Comparison of ENCODE assay signal across 8 cellular contexts in genomic region chr13:91375119-91375729, GRCh38. TPM values are rescaled to one million over a fixed set of nuclear protein-coding genes. Genes with fewer than 3 reads are reported as not detected.
A peak's percentile ranks its signal among the peaks of the same experiment; 100 is the strongest.
DNase-seq lines count a peak whose midpoint lies in the region; ATAC-seq, FAIRE-seq and TF ChIP-seq lines count a peak whose summit lies in the region.

No MANE protein-coding gene starts in this region.

- H3K27ac Mint-ChIP-seq in activated naive CD4-positive, alpha-beta T cell treated with anti-CD3 and anti-CD28 coated beads for 36 hours = no peak overlapping the region
- no peak overlapping the region for H3K27ac Mint-ChIP-seq in astrocyte (ENCODE audit: unreplicated experiment)
- no peak overlapping the region for H3K27ac Mint-ChIP-seq in natural killer cell

- no peaks in the 10 kb centered on the region for H3K9me3 Mint-ChIP-seq in activated naive CD4-positive, alpha-beta T cell treated with anti-CD3 and anti-CD28 coated beads for 36 hours
- no peaks in the 10 kb centered on the region for H3K9me3 Mint-ChIP-seq in astrocyte (ENCODE audit: unreplicated experiment)
- H3K9me3 Mint-ChIP-seq in natural killer cell = no peaks in the 10 kb centered on the region

- no peak overlapping the region for H3K9ac ChIP-seq in astrocyte (ENCODE audit: low read length)

- CTCF ChIA-PET in activated naive CD4-positive, alpha-beta T cell treated with anti-CD3 and anti-CD28 coated beads for 36 hours (lab: Charles Lee) = interaction anchor here (0.8 to 5.0 kb wide), 9 partner anchors 16 to 348 kb away, joined by 3 to 26 read pairs (median 4); no protein-coding TSS in a partner anchor

- TF ChIP-seq CTCF in astrocyte (IDR thresholded peaks at IDR 0.05; ENCODE audit: insufficient read depth, low read depth, low read length) = peak; percentile 60
- peak; percentile 32 for TF ChIP-seq CTCF in natural killer cell (IDR thresholded peaks at IDR 0.05)

- no peak overlapping the region for H3K27ac ChIP-seq in astrocyte (ENCODE audit: low read depth, low read length)

- no peak overlapping the region for H3K4me2 ChIP-seq in astrocyte (ENCODE audit: low read length)

- H2AFZ ChIP-seq in astrocyte (ENCODE audit: low read depth, low read length) = no peak overlapping the region

- H3K36me3 ChIP-seq in astrocyte (ENCODE audit: insufficient read depth, low read length) = no peaks in the 10 kb centered on the region

- H3K36me3 Mint-ChIP-seq in activated naive CD4-positive, alpha-beta T cell treated with anti-CD3 and anti-CD28 coated beads for 36 hours (ENCODE audit: low read depth) = no peaks in the 10 kb centered on the region
- H3K36me3 Mint-ChIP-seq in astrocyte (ENCODE audit: low read depth, unreplicated experiment) = peaks cover 2% of the 10 kb centered on the region
- H3K36me3 Mint-ChIP-seq in natural killer cell = no peaks in the 10 kb centered on the region

- DNase-seq in activated naive CD4-positive, alpha-beta T cell treated with anti-CD3 and anti-CD28 coated beads for 36 hours = peak; percentile 31
- DNase-seq in activated naive CD4-positive, alpha-beta T cell treated with Interleukin-2 at 50 U/mL for 16 hours = no peak
- DNase-seq in HT-29 (ENCODE audit: low spot score) (peak; percentile 23), astrocyte (ENCODE audit: low read depth) (no peak), natural killer cell (no peak), T-helper 9 cell (no peak), NCI-H187 treated with DMSO at 0.1 percent for 48 hours (lab: John Stamatoyannopoulos, UW) (no peak)

- FAIRE-seq in astrocyte (lab: Jason Lieb, UNC) = no peak

- H3K9me3 ChIP-seq in astrocyte (ENCODE audit: insufficient read depth, low read depth, low read length) = no peaks in the 10 kb centered on the region

- no peaks in the 10 kb centered on the region for H4K20me1 ChIP-seq in astrocyte (ENCODE audit: insufficient read depth, low read length)

- H3K79me2 ChIP-seq in astrocyte (ENCODE audit: insufficient read depth, low read length) = no peaks in the 10 kb centered on the region

- intact Hi-C loops in activated naive CD4-positive, alpha-beta T cell treated with anti-CD3 and anti-CD28 coated beads for 36 hours (cut with micrococcal nuclease) = loop anchor here (1.0 to 5.0 kb wide), 3 partner anchors 62 to 347 kb away; no protein-coding TSS in a partner anchor
- intact Hi-C loops in natural killer cell (cut with micrococcal nuclease) = no loop called here

- H3K4me1 ChIP-seq in astrocyte (ENCODE audit: insufficient read depth, low read length) = no peaks in the 10 kb centered on the region

- ATAC-seq in GM21717 (IDR thresholded peaks at IDR 0.05; ENCODE audit: unreplicated experiment) = peak; percentile 94
- ATAC-seq in natural killer cell = peak in 1 of 3 donors; percentile 55

- peaks cover 4% of the 10 kb centered on the region for H3K4me1 Mint-ChIP-seq in activated naive CD4-positive, alpha-beta T cell treated with anti-CD3 and anti-CD28 coated beads for 36 hours (ENCODE audit: low read depth)
- H3K4me1 Mint-ChIP-seq in astrocyte (ENCODE audit: low read depth, unreplicated experiment) (no peaks in the 10 kb centered on the region), natural killer cell (peaks cover 11 to 12% of the 10 kb centered on the region in 2 donors)

- H3K27me3 Mint-ChIP-seq in activated naive CD4-positive, alpha-beta T cell treated with anti-CD3 and anti-CD28 coated beads for 36 hours (ENCODE audit: low read depth) = peaks cover 5% of the 10 kb centered on the region
- H3K27me3 Mint-ChIP-seq in astrocyte (ENCODE audit: low read depth, unreplicated experiment) (no peaks in the 10 kb centered on the region), natural killer cell (ENCODE audit: low read depth in 2 of 2) (peaks cover 8 to 30% of the 10 kb centered on the region in 2 donors)

- no peaks in the 10 kb centered on the region for H3K27me3 ChIP-seq in astrocyte (ENCODE audit: insufficient read depth, low read length)

- H3K4me3 Mint-ChIP-seq in activated naive CD4-positive, alpha-beta T cell treated with anti-CD3 and anti-CD28 coated beads for 36 hours = no peak overlapping the region
- H3K4me3 Mint-ChIP-seq in astrocyte (ENCODE audit: unreplicated experiment) (no peak overlapping the region), natural killer cell (no peak overlapping the region)

- H3K4me3 ChIP-seq in astrocyte (ENCODE audit: insufficient read depth, low read depth, low read length) = no peak overlapping the region

RNA-seq across cellular contexts. Expression of gene GPC5, which starts 23.2 kb away (rescaled TPM):
- total RNA-seq in activated naive CD4-positive, alpha-beta T cell treated with anti-CD3 and anti-CD28 coated beads for 36 hours = under 1 TPM; 0.38 to 0.40 TPM
- total RNA-seq in HT-29 (2014; rRNA removed; shearing (Covaris generic)) = not detected in 2 replicates
- total RNA-seq in astrocyte (0.67 and 1.1 TPM in 2 replicates), natural killer cell (not detected)

RNA-seq across cellular contexts. Expression of gene MIR17HG, which starts 27.7 kb away (rescaled TPM):
- total RNA-seq in activated naive CD4-positive, alpha-beta T cell treated with anti-CD3 and anti-CD28 coated beads for 36 hours = 10 to 100 TPM; 11.7 to 12.9 TPM
- total RNA-seq in HT-29 (2014; rRNA removed; shearing (Covaris generic)) = 6.8 and 7.6 TPM in 2 replicates
- total RNA-seq in astrocyte (4.2 and 6.3 TPM in 2 replicates), natural killer cell (1 to 10 TPM; 2.2 to 8.1 (median 6.1) TPM)

Comparison
In these comparisons a context has a peak if more than half of its experiments do, and no peak if none do; other contexts are left out.
1. DNase-seq: peak in activated naive CD4-positive, alpha-beta T cell treated with anti-CD3 and anti-CD28 coated beads for 36 hours (single experiment) and HT-29 (single experiment); none in activated naive CD4-positive, alpha-beta T cell treated with Interleukin-2 at 50 U/mL for 16 hours (single experiment), astrocyte (single experiment), natural killer cell (single experiment), T-helper 9 cell (single experiment) and NCI-H187 treated with DMSO at 0.1 percent for 48 hours (single experiment).